ENCODE assay signal across 8 cellular contexts in the genomic region with DNA sequence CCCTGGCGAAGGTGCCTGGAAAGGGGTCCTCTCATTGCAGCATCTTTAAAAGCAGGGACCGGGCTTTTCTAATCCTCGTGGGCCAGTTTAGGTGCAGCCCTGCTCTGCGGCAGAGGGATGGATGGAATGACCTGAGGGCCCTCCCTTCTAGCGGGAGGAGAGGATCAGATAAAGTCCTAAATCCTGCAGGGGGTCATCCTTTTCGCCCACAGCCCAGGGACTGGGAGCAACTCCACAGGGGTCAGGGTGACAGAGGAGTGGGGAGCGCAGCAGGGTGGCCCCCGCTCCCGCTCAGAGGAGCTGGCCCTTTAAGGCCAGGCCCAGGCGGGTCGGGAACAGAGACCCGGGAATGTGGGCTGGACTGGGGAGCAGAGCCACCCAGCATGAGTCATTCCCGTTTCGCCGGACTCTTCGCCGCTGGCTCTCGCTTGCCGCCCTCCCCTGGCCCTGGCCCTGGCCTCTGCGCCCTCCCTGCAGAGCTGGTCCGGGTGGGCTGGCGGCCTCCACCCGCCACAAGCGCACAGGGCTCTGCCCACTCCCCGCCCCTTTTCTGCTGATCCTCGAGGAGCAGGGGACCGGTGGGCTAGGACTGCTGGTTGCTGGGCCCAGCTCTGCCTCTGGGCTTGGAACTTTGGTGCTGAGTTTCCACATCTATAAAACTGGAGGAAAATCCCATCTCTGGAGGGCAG.
DNase-seq lines count a peak whose midpoint lies in the region; FAIRE-seq and TF ChIP-seq lines count a peak whose summit lies in the region.

No MANE protein-coding gene starts in this region.

- peak overlapping the region; percentile 64 for H3K4me3 ChIP-seq in Jurkat, Clone E6-1 (ENCODE audit: low read length)
- H3K4me3 ChIP-seq in kidney (ENCODE audit: low read length in 2 of 2), result peak overlapping the region; percentile 46 to 76

- peaks cover 20% of the 10 kb centered on the region for H3K4me1 Mint-ChIP-seq in CD14-positive monocyte

- peaks cover 12 to 16% of the 10 kb centered on the region in 2 donors for H3K36me3 Mint-ChIP-seq in CD14-positive monocyte

- no peak for FAIRE-seq in kidney (lab: Jason Lieb, UNC)

- H3K9ac ChIP-seq in kidney (ENCODE audit: low read length in 2 of 2), result peak overlapping the region in 1 of 2 donors; percentile 41

- no peaks in the 10 kb centered on the region for H3K36me3 ChIP-seq in kidney (ENCODE audit: control insufficient read depth in 1 of 2, insufficient read depth in 2 of 2, low read length in 2 of 2)

- peaks cover 0 to 7% (median 0%) of the 10 kb centered on the region in 3 donors for H3K27me3 Mint-ChIP-seq in CD14-positive monocyte (ENCODE audit: low read depth in 3 of 3)

- H3K27ac ChIP-seq in caudate nucleus (ENCODE audit: low read depth, low read length) (peak overlapping the region; percentile 58), kidney (ENCODE audit: low read depth in 2 of 2, low read length in 2 of 2) (peak overlapping the region; percentile 67 to 76)

- no peak overlapping the region for H3K27ac Mint-ChIP-seq in CD14-positive monocyte

- intact Hi-C loops in CD14-positive monocyte (cut with micrococcal nuclease) (loop anchor here (5.0 to 10.0 kb wide), 3 partner anchors 184 to 524 kb away; a partner anchor contains a TSS), kidney (cut with DNase I) (loop anchor here (10.0 kb wide), 1 partner anchor 244 kb away; no protein-coding TSS in a partner anchor)

- peak overlapping the region in 1 of 2 donors; percentile 80 for H3K4me3 Mint-ChIP-seq in CD14-positive monocyte

- H3K4me1 ChIP-seq in kidney (ENCODE audit: control insufficient read depth in 1 of 2, insufficient read depth in 1 of 2, low read depth in 1 of 2, low read length in 2 of 2), result peaks cover 0 to 6% of the 10 kb centered on the region in 2 donors

- peaks cover 0 to under 1% (median 0%) of the 10 kb centered on the region in 7 donors for H3K9me3 Mint-ChIP-seq in CD14-positive monocyte

- TF ChIP-seq CTCF in CD14-positive monocyte (IDR thresholded peaks at IDR 0.05) (no peak), kidney (IDR thresholded peaks at IDR 0.05; ENCODE audit: borderline replicate concordance, extremely low read depth, insufficient read depth) (no peak)

- peak; percentile 38 for DNase-seq in CD14-positive monocyte (ENCODE audit: low spot score)
- no peak for DNase-seq in Jurkat, Clone E6-1 (ENCODE audit: low read depth, low spot score)
- DNase-seq in caudate nucleus (lab: John Stamatoyannopoulos, UW), result peak in 9 of 61 donors; percentile 10 to 42 (median 19)
- DNase-seq in kidney, result peak; percentile 94
- peak; percentile 82 for DNase-seq in stromal cell of bone marrow (ENCODE audit: low read depth)
- DNase-seq in NCI-H510A treated with DMSO at 0.1 percent for 48 hours (lab: John Stamatoyannopoulos, UW), result no peak
- DNase-seq in NCI-H1694 (lab: John Stamatoyannopoulos, UW), result no peak
- DNase-seq in KG1 (lab: John Stamatoyannopoulos, UW), result no peak

- no peaks in the 10 kb centered on the region for H3K9me3 ChIP-seq in kidney (ENCODE audit: control insufficient read depth in 1 of 2, low read length in 2 of 2)

Comparison
In these comparisons a context has a peak if more than half of its experiments do, and no peak if none do; other contexts are left out.
1. DNase-seq: peak in CD14-positive monocyte (single experiment), kidney (single experiment) and stromal cell of bone marrow (single experiment); none in Jurkat, Clone E6-1 (single experiment), NCI-H510A treated with DMSO at 0.1 percent for 48 hours (single experiment), NCI-H1694 (single experiment) and KG1 (single experiment).